Comparison of ENCODE assay signal across 2 cellular contexts in genomic region chr5:770585-770984, GRCh38. TPM values are rescaled to one million over a fixed set of nuclear protein-coding genes. Genes with fewer than 3 reads are reported as not detected.
"Had no signal": no experiment of that assay in that cellular context is flagged by ENCODE, and none has a peak within 500 bp of the region (broad histone marks: within the 10 kb centered on the region; RNA-seq: fewer than 3 reads in every experiment).

No MANE protein-coding gene starts in this region.

RNA-seq across cellular contexts. Expression of gene ZDHHC11B, which starts 13.9 kb away (rescaled TPM):
- total RNA-seq: activated naive CD8-positive, alpha-beta T cell treated with anti-CD3 and anti-CD28 coated beads for 36 hours; epithelial cell of proximal tubule had no signal
